ENCODE assay signal across 21 cellular contexts in the genomic region with DNA sequence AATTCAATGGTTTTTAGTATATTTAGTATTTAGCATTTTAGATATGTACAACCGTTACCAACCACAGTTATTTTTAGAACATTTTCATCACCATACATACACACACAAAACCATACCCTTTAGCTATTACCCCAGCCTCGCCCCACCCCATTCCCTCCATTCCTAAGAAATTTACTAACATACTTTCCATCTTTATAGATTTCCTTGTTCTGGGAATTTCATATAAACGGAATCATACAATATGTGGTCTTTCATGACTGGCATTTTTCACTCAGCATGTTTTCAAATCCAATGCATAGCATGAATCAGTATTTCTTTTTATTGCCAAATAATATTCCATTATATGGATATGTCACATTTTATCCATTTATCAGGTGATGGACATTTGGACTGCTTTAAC.
DNase-seq lines count a peak whose midpoint lies in the region; ATAC-seq and TF ChIP-seq lines count a peak whose summit lies in the region.
"Had no signal": no experiment of that assay in that cellular context is flagged by ENCODE, and none has a peak within 500 bp of the region (broad histone marks: within the 10 kb centered on the region; RNA-seq: fewer than 3 reads in every experiment).

No MANE protein-coding gene starts in this region.

- H3K36me3 ChIP-seq in PC-9 (ENCODE audit: low read depth) = no peaks in the 10 kb centered on the region

- H3K4me3 Mint-ChIP-seq in Calu3 (ENCODE audit: low read depth, unreplicated experiment) (no peak overlapping the region), mesothelial cell of epicardium (no peak overlapping the region)
- H3K4me3 Mint-ChIP-seq in central memory CD8-positive, alpha-beta T cell = no peak overlapping the region
- H3K4me3 Mint-ChIP-seq in activated naive CD8-positive, alpha-beta T cell treated with anti-CD3 and anti-CD28 coated beads for 36 hours = no peak overlapping the region
- H3K4me3 Mint-ChIP-seq: CD8-positive, alpha-beta memory T cell had no signal

- no peaks in the 10 kb centered on the region for H3K27me3 Mint-ChIP-seq in Calu3 (ENCODE audit: unreplicated experiment)
- H3K27me3 Mint-ChIP-seq in central memory CD8-positive, alpha-beta T cell = no peaks in the 10 kb centered on the region
- H3K27me3 Mint-ChIP-seq in mesothelial cell of epicardium (ENCODE audit: low read depth) = no peaks in the 10 kb centered on the region
- no peaks in the 10 kb centered on the region for H3K27me3 Mint-ChIP-seq in activated naive CD8-positive, alpha-beta T cell treated with anti-CD3 and anti-CD28 coated beads for 36 hours
- H3K27me3 Mint-ChIP-seq: CD8-positive, alpha-beta memory T cell had no signal

- TF ChIP-seq CTCF in Calu3 (IDR thresholded peaks at IDR 0.05; ENCODE audit: unreplicated experiment) (no peak), PC-9 (conservative IDR thresholded peaks at IDR 0.05) (no peak), mesothelial cell of epicardium (IDR thresholded peaks at IDR 0.05; ENCODE audit: unreplicated experiment) (no peak)

- H3K9me2 ChIP-seq in PC-9 (ENCODE audit: insufficient read depth) = no peaks in the 10 kb centered on the region

- DNase-seq in Calu3 = no peak
- DNase-seq in PC-9 = peak in 1 of 2 experiments; percentile 44
- DNase-seq in central memory CD8-positive, alpha-beta T cell (ENCODE audit: low spot score in 2 of 2) = no peak
- DNase-seq in mesothelial cell of epicardium (ENCODE audit: low spot score in 2 of 2, unreplicated experiment in 2 of 2) = no peak
- no peak for DNase-seq in activated naive CD8-positive, alpha-beta T cell treated with anti-CD3 and anti-CD28 coated beads for 36 hours
- no peak for DNase-seq in posterior cingulate gyrus
- DNase-seq in LoVo (ENCODE audit: low spot score) = no peak
- DNase-seq in OCI-M2 (lab: John Stamatoyannopoulos, UW; ENCODE audit: unreplicated experiment) = no peak
- DNase-seq: ACHN; C1 segment of cervical spinal cord; CD8-positive, alpha-beta memory T cell; DMS79 treated with DMSO at 0.1 percent for 48 hours; H7; Kasumi-1; NCI-H1105; NCI-H1694; NCI-H2081 treated with DMSO at 0.1 percent for 48 hours; NCI-H510A; NCI-H748 treated with DMSO at 0.1 percent for 48 hours; NK-92 treated with Interleukin-12 subunit alpha and Interleukin-12 subunit beta, amount 100 ng/mL, for 24 hours; RPMI8226 had no signal

- H4K20me1 ChIP-seq in PC-9 (ENCODE audit: insufficient read depth) = no peaks in the 10 kb centered on the region

- intact Hi-C loops in Calu3 (cut with micrococcal nuclease; ENCODE audit: unreplicated experiment) (loop anchor here (5.0 kb wide), 2 partner anchors 34 to 89 kb away; no protein-coding TSS in a partner anchor), PC-9 (cut with micrococcal nuclease; ENCODE audit: unreplicated experiment) (loop anchor here (1.0 kb wide), 2 partner anchors 33 to 102 kb away; no protein-coding TSS in a partner anchor), posterior cingulate gyrus (cut with DNase I) (no loop called here)

- no peak overlapping the region for H2AFZ ChIP-seq in PC-9

- H3K27ac ChIP-seq in PC-9 = peak overlapping the region; percentile 96

- peaks cover 36% of the 10 kb centered on the region for H3K79me2 ChIP-seq in PC-9 (ENCODE audit: low read depth)

- peaks cover 6% of the 10 kb centered on the region for H3K36me3 Mint-ChIP-seq in Calu3 (ENCODE audit: insufficient read depth, unreplicated experiment)
- H3K36me3 Mint-ChIP-seq in central memory CD8-positive, alpha-beta T cell (ENCODE audit: insufficient read depth) = peaks cover 13% of the 10 kb centered on the region
- H3K36me3 Mint-ChIP-seq in mesothelial cell of epicardium = no peaks in the 10 kb centered on the region
- peaks cover 8% of the 10 kb centered on the region for H3K36me3 Mint-ChIP-seq in activated naive CD8-positive, alpha-beta T cell treated with anti-CD3 and anti-CD28 coated beads for 36 hours

- H3K4me1 Mint-ChIP-seq in Calu3 (ENCODE audit: low read depth, unreplicated experiment) = peaks cover 42% of the 10 kb centered on the region
- H3K4me1 Mint-ChIP-seq in central memory CD8-positive, alpha-beta T cell = peaks cover 27% of the 10 kb centered on the region
- peaks cover 31% of the 10 kb centered on the region for H3K4me1 Mint-ChIP-seq in mesothelial cell of epicardium
- peaks cover 9% of the 10 kb centered on the region for H3K4me1 Mint-ChIP-seq in activated naive CD8-positive, alpha-beta T cell treated with anti-CD3 and anti-CD28 coated beads for 36 hours

- no peaks in the 10 kb centered on the region for H3K27me3 ChIP-seq in PC-9 (ENCODE audit: insufficient read depth, low read depth)

- CTCF ChIA-PET in Calu3 (lab: Charles Lee) = interaction anchor here (0.7 kb wide), 1 partner anchor 107 kb away, joined by 6 read pairs; no protein-coding TSS in a partner anchor
- CTCF ChIA-PET in PC-9 (lab: Charles Lee) = no interaction called here

- ATAC-seq in central memory CD8-positive, alpha-beta T cell (replicated peaks; ENCODE audit: extremely low read depth, poor library complexity, severe bottlenecking) = no peak

- peaks cover 61% of the 10 kb centered on the region for H3K4me1 ChIP-seq in PC-9 (replicated peaks; ENCODE audit: insufficient read depth)

- no peaks in the 10 kb centered on the region for H3K9me3 ChIP-seq in PC-9 (ENCODE audit: insufficient read depth, low read depth)

- H3K4me2 ChIP-seq in PC-9 = peak overlapping the region; percentile 89

- BruUV-seq in Calu3 (replicated peaks; lab: Mats Ljungman, UMichigan) (no TSS peak), PC-9 (replicated peaks; lab: Mats Ljungman, UMichigan) (no TSS peak)

- H3K4me3 ChIP-seq in PC-9 = peak overlapping the region; percentile 49

- H3K9me3 Mint-ChIP-seq in Calu3 (ENCODE audit: low read depth, unreplicated experiment) (no peaks in the 10 kb centered on the region), mesothelial cell of epicardium (no peaks in the 10 kb centered on the region)
- H3K9me3 Mint-ChIP-seq in central memory CD8-positive, alpha-beta T cell = no peaks in the 10 kb centered on the region
- no peaks in the 10 kb centered on the region for H3K9me3 Mint-ChIP-seq in activated naive CD8-positive, alpha-beta T cell treated with anti-CD3 and anti-CD28 coated beads for 36 hours
- H3K9me3 Mint-ChIP-seq: CD8-positive, alpha-beta memory T cell had no signal

- POLR2A ChIA-PET in PC-9 (lab: Charles Lee; ENCODE audit: unreplicated experiment) = no interaction called here

- peaks cover 30% of the 10 kb centered on the region for H3F3A ChIP-seq in PC-9 (ENCODE audit: insufficient read depth, low read depth)

- H3K27ac Mint-ChIP-seq in Calu3 (ENCODE audit: unreplicated experiment) (peak overlapping the region; percentile 90), mesothelial cell of epicardium (peak overlapping the region; percentile 95)
- peak overlapping the region; percentile 5 for H3K27ac Mint-ChIP-seq in central memory CD8-positive, alpha-beta T cell (ENCODE audit: low read depth)
- no peak overlapping the region for H3K27ac Mint-ChIP-seq in activated naive CD8-positive, alpha-beta T cell treated with anti-CD3 and anti-CD28 coated beads for 36 hours
